Comparison of ENCODE assay signal across 20 cellular contexts in genomic region chr6:74705451-74705850, GRCh38.
DNase-seq lines count a peak whose midpoint lies in the region.
"Had no signal": no experiment of that assay in that cellular context is flagged by ENCODE, and none has a peak within 500 bp of the region (broad histone marks: within the 10 kb centered on the region; RNA-seq: fewer than 3 reads in every experiment).

No MANE protein-coding gene starts in this region.

- H3K4me2 ChIP-seq in GM23248 (ENCODE audit: unreplicated experiment) = no peak overlapping the region

- in situ Hi-C loops in GM23248 (cut with MboI) = no loop called here

- no peak overlapping the region for H3K9ac ChIP-seq in GM23248

- H3K9me2 ChIP-seq in GM23248 (ENCODE audit: insufficient read depth) = no peaks in the 10 kb centered on the region; the same call in 1 of the 2 replicates

- H3K79me2 ChIP-seq in GM23248 (ENCODE audit: insufficient read depth) = no peaks in the 10 kb centered on the region

- no peak overlapping the region for H3K27ac ChIP-seq in GM23248
- H3K27ac ChIP-seq: C4-2B, HL-60, RWPE1 had no signal

- H3K4me1 ChIP-seq in GM23248 (ENCODE audit: insufficient read depth) = peaks cover 8% of the 10 kb centered on the region

- H3K9me3 ChIP-seq in GM23248 (ENCODE audit: low read depth) = no peaks in the 10 kb centered on the region

- 20 to 30% methylated on average over 1 of the region's 1 CpG for WGBS in GM23248 (ENCODE audit: low coverage in 1 of 2, low lambda C conversion rate in 2 of 2, missing lambda C conversion rate in 2 of 2), 2 experiments

- H3F3A ChIP-seq in GM23248 (ENCODE audit: insufficient read depth) = peaks cover 5% of the 10 kb centered on the region; the same call in 1 of the 2 replicates

- no peak overlapping the region for H3K4me3 ChIP-seq in GM23248
- H3K4me3 ChIP-seq: K562 had no signal

- no peaks in the 10 kb centered on the region for H3K36me3 ChIP-seq in GM23248 (ENCODE audit: low read depth)

- DNase-seq in AG08395 (ENCODE audit: low spot score) (peak; percentile 30), GM23248 (peak; percentile 40), amniotic epithelial cell (ENCODE audit: low read depth) (peak; percentile 39), hepatic stellate cell (ENCODE audit: low spot score) (peak; percentile 1), germinal center (ENCODE audit: low spot score) (no peak), DMS114 treated with DMSO at 0.1 percent for 48 hours (lab: John Stamatoyannopoulos, UW; ENCODE audit: unreplicated experiment) (no peak)
- DNase-seq in activated CD4-positive, alpha-beta T cell treated with anti-CD3 and anti-CD28 coated beads, Interleukin-2, amount 50 U/mL, for 48 hours = no peak
- DNase-seq in stimulated activated CD4-positive, alpha-beta T cell treated with anti-CD3 and anti-CD28 coated beads, Interleukin-1b, Interleukin-23, amount 100 ng/mL, for 48 hours = no peak
- DNase-seq: 8988T, COR-L47, DMS153, NCI-H1436 treated with DMSO at 0.1 percent for 48 hours, NCI-H2029 treated with DMSO at 0.1 percent for 48 hours, NCI-H2171 treated with DMSO at 0.1 percent for 48 hours, NCI-H510A, NCI-H774 had no signal

- no peaks in the 10 kb centered on the region for H4K20me1 ChIP-seq in GM23248 (ENCODE audit: insufficient read depth)

- no peak overlapping the region for H2AFZ ChIP-seq in GM23248

- H3K27me3 ChIP-seq in GM23248 (replicated peaks; ENCODE audit: insufficient read depth) = no peaks in the 10 kb centered on the region

Comparison
In these comparisons a context has a peak if more than half of its experiments do, and no peak if none do; other contexts are left out.
1. DNase-seq: peak in AG08395 (single experiment), GM23248 (single experiment), amniotic epithelial cell (single experiment) and hepatic stellate cell (single experiment); none in germinal center (single experiment), activated CD4-positive, alpha-beta T cell treated with anti-CD3 and anti-CD28 coated beads, Interleukin-2, amount 50 U/mL, for 48 hours (0 of 2), DMS114 treated with DMSO at 0.1 percent for 48 hours (single experiment) and stimulated activated CD4-positive, alpha-beta T cell treated with anti-CD3 and anti-CD28 coated beads, Interleukin-1b, Interleukin-23, amount 100 ng/mL, for 48 hours (single experiment).